19 cellular contexts compared by ENCODE assay signal in genomic region chr2:200320344-200320743, GRCh38. TPM values are rescaled to one million over a fixed set of nuclear protein-coding genes. Genes with fewer than 3 reads are reported as not detected.
DNase-seq lines count a peak whose midpoint lies in the region; ATAC-seq, FAIRE-seq and TF ChIP-seq lines count a peak whose summit lies in the region.
"Had no signal": no experiment of that assay in that cellular context is flagged by ENCODE, and none has a peak within 500 bp of the region (broad histone marks: within the 10 kb centered on the region; RNA-seq: fewer than 3 reads in every experiment).

No MANE protein-coding gene starts in this region.

- H3K36me3 ChIP-seq in parathyroid adenoma (ENCODE audit: control insufficient read depth, insufficient read depth, low read length), result no peaks in the 10 kb centered on the region
- H3K36me3 ChIP-seq: ascending aorta, BLaER1 had no signal

- FAIRE-seq in RCC 7860 (lab: Jason Lieb, UNC), result no peak
- FAIRE-seq: GM19239 had no signal

- no peaks in the 10 kb centered on the region; the same call in 1 of the 2 replicates for H3K27me3 Mint-ChIP-seq in HFFc6 (ENCODE audit: insufficient read depth)
- H3K27me3 Mint-ChIP-seq: stimulated activated memory B cell treated with anti-CD40 and anti-IgM and Interleukin-4, amounts not matched to agents 10 μg/mL and 1 μg/mL and 100 μg/mL, for 72 hours had no signal

- peak overlapping the region; percentile 26 for H3K4me2 ChIP-seq in parathyroid adenoma (ENCODE audit: low read length)
- H3K4me2 ChIP-seq: BLaER1 had no signal

- no peaks in the 10 kb centered on the region for H3K9me3 Mint-ChIP-seq in HFFc6
- H3K9me3 Mint-ChIP-seq: naive thymus-derived CD4-positive, alpha-beta T cell; stimulated activated memory B cell treated with anti-CD40 and anti-IgM and Interleukin-4, amounts not matched to agents 10 μg/mL and 1 μg/mL and 100 μg/mL, for 72 hours had no signal

- ATAC-seq in HG02588 (IDR thresholded peaks at IDR 0.05; ENCODE audit: unreplicated experiment) (no peak), HG03469 (IDR thresholded peaks at IDR 0.05; ENCODE audit: unreplicated experiment) (no peak)
- ATAC-seq: naive thymus-derived CD4-positive, alpha-beta T cell; stimulated activated memory B cell treated with anti-CD40 and anti-IgM and Interleukin-4, amounts not matched to agents 10 μg/mL and 1 μg/mL and 100 μg/mL, for 72 hours had no signal

- peaks cover 29% of the 10 kb centered on the region for H3K4me1 ChIP-seq in parathyroid adenoma

- no peaks in the 10 kb centered on the region for H3K9me3 ChIP-seq in parathyroid adenoma (ENCODE audit: control insufficient read depth, low read length)
- H3K9me3 ChIP-seq: ascending aorta, BLaER1 had no signal

- no peak overlapping the region for H3K9ac ChIP-seq in parathyroid adenoma
- H3K9ac ChIP-seq: BLaER1 had no signal

- DNase-seq in HFFc6 (no peak), RCC 7860 (ENCODE audit: low spot score) (peak; percentile 52), glomerular visceral epithelial cell (ENCODE audit: extremely low spot score) (peak; percentile 39), activated gamma-delta T cell (lab: John Stamatoyannopoulos, UW) (no peak), SK-N-DZ (ENCODE audit: low spot score) (no peak)
- DNase-seq: activated effector memory CD4-positive, alpha-beta T cell treated with Interleukin-2 at 50 U/mL for 16 hours; effector memory CD4-positive, alpha-beta T cell; KG1; naive thymus-derived CD4-positive, alpha-beta T cell; NCI-H1417 treated with DMSO at 0.1 percent for 48 hours; NCI-H748 treated with DMSO at 0.1 percent for 48 hours; SIG-M5 had no signal

- no peak overlapping the region; the same call in 1 of the 2 replicates for H3K4me3 Mint-ChIP-seq in HFFc6
- H3K4me3 Mint-ChIP-seq: naive thymus-derived CD4-positive, alpha-beta T cell; stimulated activated memory B cell treated with anti-CD40 and anti-IgM and Interleukin-4, amounts not matched to agents 10 μg/mL and 1 μg/mL and 100 μg/mL, for 72 hours had no signal

- TF ChIP-seq CTCF in HFFc6 (IDR thresholded peaks at IDR 0.05) (no peak), parathyroid adenoma (IDR thresholded peaks at IDR 0.05) (no peak)

- H3K4me3 ChIP-seq in parathyroid adenoma (ENCODE audit: low read depth, low read length), result no peak overlapping the region
- H3K4me3 ChIP-seq: ascending aorta, BLaER1 had no signal

- H3K36me3 Mint-ChIP-seq in HFFc6 (ENCODE audit: low read depth), result peaks cover 7% of the 10 kb centered on the region; the same call in 1 of the 2 replicates
- H3K36me3 Mint-ChIP-seq: stimulated activated memory B cell treated with anti-CD40 and anti-IgM and Interleukin-4, amounts not matched to agents 10 μg/mL and 1 μg/mL and 100 μg/mL, for 72 hours had no signal

- peak overlapping the region; percentile 58; the same call in 1 of the 2 replicates for H3K27ac Mint-ChIP-seq in HFFc6
- H3K27ac Mint-ChIP-seq: naive thymus-derived CD4-positive, alpha-beta T cell; stimulated activated memory B cell treated with anti-CD40 and anti-IgM and Interleukin-4, amounts not matched to agents 10 μg/mL and 1 μg/mL and 100 μg/mL, for 72 hours had no signal

- H3K79me2 ChIP-seq in parathyroid adenoma, result peaks cover 36% of the 10 kb centered on the region

- H2AFZ ChIP-seq in parathyroid adenoma, result no peak overlapping the region

- peaks cover 84% of the 10 kb centered on the region for H3K4me1 Mint-ChIP-seq in HFFc6 (ENCODE audit: low read depth)
- H3K4me1 Mint-ChIP-seq: stimulated activated memory B cell treated with anti-CD40 and anti-IgM and Interleukin-4, amounts not matched to agents 10 μg/mL and 1 μg/mL and 100 μg/mL, for 72 hours had no signal

- H3K27me3 ChIP-seq in parathyroid adenoma (ENCODE audit: control insufficient read depth, insufficient read depth, low read length), result no peaks in the 10 kb centered on the region
- H3K27me3 ChIP-seq: ascending aorta, BLaER1 had no signal

- H3K27ac ChIP-seq in parathyroid adenoma, result no peak overlapping the region
- H3K27ac ChIP-seq: ascending aorta, BLaER1 had no signal

RNA-seq across cellular contexts. Expression of gene SPATS2L, which starts 13.9 kb away (rescaled TPM):
- total RNA-seq in HFFc6 (2021; fragmentation: NEBNext Ultra II Directional; extraction: Animal tissue kit (Norgen Biotek cat#: 25700)), result 100 to 1,000 TPM; 146 to 205 (median 198) TPM
- 13.2 and 24.2 TPM in 2 replicates for polyA plus RNA-seq in SK-N-DZ (2014; cell fraction: cytosol; rRNA removed)
- polyA plus RNA-seq in SK-N-DZ (2014; cell fraction: nucleus; rRNA removed), result 8.7 and 16.3 TPM in 2 replicates

Comparison
In these comparisons a context has a peak if more than half of its experiments do, and no peak if none do; other contexts are left out.
1. DNase-seq: peak in RCC 7860 (single experiment) and glomerular visceral epithelial cell (single experiment); none in HFFc6 (single experiment), activated gamma-delta T cell (single experiment) and SK-N-DZ (single experiment).